ENCODE assay signal across 24 cellular contexts in the genomic region with DNA sequence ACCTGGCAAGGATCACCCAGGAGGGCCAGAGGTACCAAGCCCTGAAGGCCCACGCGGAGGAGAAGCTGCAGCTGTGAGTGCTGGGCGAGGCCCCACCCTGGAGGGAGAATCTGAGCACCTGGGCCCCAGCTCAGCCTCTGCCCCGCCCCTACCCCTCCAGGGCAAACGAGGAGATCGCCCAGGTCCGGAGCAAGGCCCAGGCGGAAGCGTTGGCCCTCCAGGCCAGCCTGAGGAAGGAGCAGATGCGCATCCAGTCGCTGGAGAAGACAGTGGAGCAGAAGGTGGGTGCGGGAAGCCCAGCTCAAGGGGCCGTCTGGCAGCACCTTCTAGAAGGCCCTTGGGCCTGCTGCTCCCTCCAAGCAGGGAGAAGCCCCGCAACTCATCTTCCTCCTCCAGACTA.
"Had no signal": no experiment of that assay in that cellular context is flagged by ENCODE, and none has a peak within 500 bp of the region (broad histone marks: within the 10 kb centered on the region; RNA-seq: fewer than 3 reads in every experiment).

No MANE protein-coding gene starts in this region.

- H3K27ac Mint-ChIP-seq: activated naive CD8-positive, alpha-beta T cell; activated T-helper 2 cell treated with anti-CD3 and anti-CD28 coated beads, Interferon-gamma antibody, Interleukin-2, Interleukin-4, amounts not matched to agents 10 μg/mL and 5 μg/mL and 100 μg/mL, durations not matched to agents 14 hours and 24 hours and 36 hours; endodermal cell; type B pancreatic cell had no signal

- H3K9me3 ChIP-seq: adrenal gland, ascending aorta, colonic mucosa, lower lobe of right lung, sigmoid colon, thoracic aorta, vagina had no signal

- H3K4me3 Mint-ChIP-seq: activated naive CD8-positive, alpha-beta T cell; endodermal cell; type B pancreatic cell had no signal

- H3K9me3 Mint-ChIP-seq: activated T-helper 2 cell treated with anti-CD3 and anti-CD28 coated beads, Interferon-gamma antibody, Interleukin-2, Interleukin-4, amounts not matched to agents 10 μg/mL and 5 μg/mL and 100 μg/mL, durations not matched to agents 14 hours and 24 hours and 36 hours; endodermal cell; naive B cell; type B pancreatic cell had no signal

- H3K27me3 ChIP-seq: ascending aorta, brain microvascular endothelial cell, colonic mucosa, vagina had no signal

- H3K4me1 ChIP-seq: colonic mucosa had no signal

- ATAC-seq: gastroesophageal sphincter, left colon, lower lobe of right lung had no signal

- H3K27me3 Mint-ChIP-seq: activated naive CD8-positive, alpha-beta T cell; naive B cell; type B pancreatic cell had no signal

- H3K4me3 ChIP-seq: adrenal gland, ascending aorta, colonic mucosa, gastroesophageal sphincter, lower lobe of right lung, sigmoid colon, thoracic aorta, vagina had no signal

- DNase-seq: activated CD4-positive, CD25-positive, alpha-beta regulatory T cell treated with anti-CD3 and anti-CD28 coated beads, Interleukin-2, amount 50 U/mL, for 72 hours; activated T-cell treated with anti-CD3 and anti-CD28 coated beads, Interleukin-2, amount 50 U/mL, for 1 hour; adrenal gland; brain microvascular endothelial cell; colonic mucosa; endodermal cell; head of caudate nucleus; hypothalamus; left colon; lower lobe of right lung; naive B cell; posterior cingulate gyrus; sigmoid colon; stimulated activated CD4-positive, alpha-beta T cell treated with anti-CD3 and anti-CD28 coated beads, Interleukin-2, amount 100 ng/mL, for 48 hours; stimulated activated CD8-positive, alpha-beta memory T cell treated with anti-CD3 and anti-CD28 coated beads, Interleukin-4, amount 100 ng/mL, for 48 hours; stimulated activated naive CD4-positive, alpha-beta T cell treated with Interleukin-2 at 50 U/mL for 16 hours had no signal

- H3K27ac ChIP-seq: adrenal gland, ascending aorta, brain microvascular endothelial cell, colonic mucosa, epithelial cell of prostate, gastroesophageal sphincter, lower lobe of right lung, sigmoid colon, thoracic aorta, vagina had no signal

- H3K4me1 Mint-ChIP-seq: endodermal cell, naive B cell had no signal

- H3K36me3 Mint-ChIP-seq: activated naive CD8-positive, alpha-beta T cell had no signal

- H3K36me3 ChIP-seq: adrenal gland, colonic mucosa, thoracic aorta, vagina had no signal
